ENCODE assay signal across 1 cellular context in genomic region chr4:36854554-36854953, GRCh38.
TF ChIP-seq lines count a peak whose summit lies in the region.

No MANE protein-coding gene starts in this region.

TF ChIP-seq in GM12878, 131 proteins besides CTCF, POLR2A, EP300 and RAD21 (continued from another document):
- TF ChIP-seq, protein P1, sequence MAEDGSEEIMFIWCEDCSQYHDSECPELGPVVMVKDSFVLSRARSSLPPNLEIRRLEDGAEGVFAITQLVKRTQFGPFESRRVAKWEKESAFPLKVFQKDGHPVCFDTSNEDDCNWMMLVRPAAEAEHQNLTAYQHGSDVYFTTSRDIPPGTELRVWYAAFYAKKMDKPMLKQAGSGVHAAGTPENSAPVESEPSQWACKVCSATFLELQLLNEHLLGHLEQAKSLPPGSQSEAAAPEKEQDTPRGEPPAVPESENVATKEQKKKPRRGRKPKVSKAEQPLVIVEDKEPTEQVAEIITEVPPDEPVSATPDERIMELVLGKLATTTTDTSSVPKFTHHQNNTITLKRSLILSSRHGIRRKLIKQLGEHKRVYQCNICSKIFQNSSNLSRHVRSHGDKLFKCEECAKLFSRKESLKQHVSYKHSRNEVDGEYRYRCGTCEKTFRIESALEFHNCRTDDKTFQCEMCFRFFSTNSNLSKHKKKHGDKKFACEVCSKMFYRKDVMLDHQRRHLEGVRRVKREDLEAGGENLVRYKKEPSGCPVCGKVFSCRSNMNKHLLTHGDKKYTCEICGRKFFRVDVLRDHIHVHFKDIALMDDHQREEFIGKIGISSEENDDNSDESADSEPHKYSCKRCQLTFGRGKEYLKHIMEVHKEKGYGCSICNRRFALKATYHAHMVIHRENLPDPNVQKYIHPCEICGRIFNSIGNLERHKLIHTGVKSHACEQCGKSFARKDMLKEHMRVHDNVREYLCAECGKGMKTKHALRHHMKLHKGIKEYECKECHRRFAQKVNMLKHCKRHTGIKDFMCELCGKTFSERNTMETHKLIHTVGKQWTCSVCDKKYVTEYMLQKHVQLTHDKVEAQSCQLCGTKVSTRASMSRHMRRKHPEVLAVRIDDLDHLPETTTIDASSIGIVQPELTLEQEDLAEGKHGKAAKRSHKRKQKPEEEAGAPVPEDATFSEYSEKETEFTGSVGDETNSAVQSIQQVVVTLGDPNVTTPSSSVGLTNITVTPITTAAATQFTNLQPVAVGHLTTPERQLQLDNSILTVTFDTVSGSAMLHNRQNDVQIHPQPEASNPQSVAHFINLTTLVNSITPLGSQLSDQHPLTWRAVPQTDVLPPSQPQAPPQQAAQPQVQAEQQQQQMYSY (CRISPR knock-in tag; IDR thresholded peaks at IDR 0.05) = no peak
- TF ChIP-seq POLR2AphosphoS2 (IDR thresholded peaks at IDR 0.05; ENCODE audit: low read depth, low read length) = no peak
- TF ChIP-seq ATF7 (IDR thresholded peaks at IDR 0.05; ENCODE audit: low read depth) = peak; percentile 63; the same call in 1 of the 2 replicates
- no peak for TF ChIP-seq BHLHE40 (IDR thresholded peaks at IDR 0.05; ENCODE audit: borderline replicate concordance in 1 of 2, low read depth in 2 of 2, low read length in 1 of 2)
